In the genomic region with DNA sequence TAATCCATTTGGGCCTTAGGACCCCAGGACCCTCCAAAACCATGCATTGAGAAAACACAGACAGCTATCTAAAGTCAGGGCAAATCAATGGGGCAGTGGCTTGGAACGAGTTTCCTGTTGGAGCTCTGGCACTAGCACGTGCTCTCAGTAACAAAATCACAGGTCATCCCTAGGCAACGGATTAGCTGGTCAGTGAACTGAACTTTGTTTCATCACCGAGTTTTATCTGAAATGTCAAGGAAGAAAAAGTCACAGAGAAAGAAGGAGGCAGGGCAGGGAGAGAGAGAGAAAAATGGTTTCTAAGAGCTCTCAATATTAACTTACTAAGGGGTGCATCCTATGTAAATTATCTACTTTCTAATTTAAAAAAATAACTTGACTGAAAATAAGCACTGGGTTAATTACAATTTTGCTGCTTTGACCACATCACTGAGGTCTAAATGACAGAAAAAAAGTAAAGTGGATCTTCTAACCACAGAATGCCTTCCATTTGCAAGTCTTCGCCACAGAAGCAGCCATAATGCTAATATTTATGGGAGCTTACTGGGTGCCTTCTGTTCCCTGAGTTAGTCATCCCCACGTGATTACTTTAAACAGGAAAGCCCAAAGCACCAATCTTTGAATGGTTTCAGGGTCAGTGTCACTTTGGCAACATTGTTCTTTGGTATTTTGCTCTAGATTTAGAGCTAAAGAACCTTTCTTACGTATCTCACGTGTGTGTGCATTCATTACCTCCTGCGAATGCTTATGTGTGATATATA, we compare ENCODE assay signal across 17 cellular contexts.
DNase-seq lines count a peak whose midpoint lies in the region; ATAC-seq and TF ChIP-seq lines count a peak whose summit lies in the region.
"Had no signal": no experiment of that assay in that cellular context is flagged by ENCODE, and none has a peak within 500 bp of the region (broad histone marks: within the 10 kb centered on the region; RNA-seq: fewer than 3 reads in every experiment).

No MANE protein-coding gene starts in this region.

- DNase-seq in BE2C = peak; percentile 39
- peak; percentile 11 for DNase-seq in choroid plexus epithelial cell (ENCODE audit: low read depth)
- DNase-seq in right lobe of liver = peak; percentile 39 to 78 (median 66)
- DNase-seq in foreskin fibroblast = no peak
- no peak for DNase-seq in D341Med (ENCODE audit: low spot score)
- no peak for DNase-seq in NCI-H128 (lab: John Stamatoyannopoulos, UW; ENCODE audit: unreplicated experiment)
- no peak for DNase-seq in midbrain (lab: John Stamatoyannopoulos, UW)
- DNase-seq: activated CD8-positive, alpha-beta T cell treated with anti-CD3 and anti-CD28 coated beads, Interleukin-2, amount 10 ng/mL, durations not matched to agents 7 days and 5 days; activated T-cell treated with anti-CD3 and anti-CD28 coated beads, Interleukin-2, amount 50 U/mL, for 24 hours; CD4-positive, alpha-beta memory T cell; colonic mucosa; EL; kidney glomerular epithelial cell; NCI-H146; PC-9; testis had no signal

- no peaks in the 10 kb centered on the region for H3K79me2 ChIP-seq in Loucy (ENCODE audit: insufficient read depth, low read length)

- TF ChIP-seq CTCF in BE2C (IDR thresholded peaks at IDR 0.05; ENCODE audit: low read depth, low read length) = no peak
- TF ChIP-seq CTCF in Loucy (conservative IDR thresholded peaks at IDR 0.05; ENCODE audit: low read length) = no peak
- TF ChIP-seq CTCF in choroid plexus epithelial cell (conservative IDR thresholded peaks at IDR 0.05; ENCODE audit: low read depth, low read length) = no peak
- no peak for TF ChIP-seq CTCF in right lobe of liver (IDR thresholded peaks at IDR 0.05)
- no peak for TF ChIP-seq CTCF in foreskin fibroblast (IDR thresholded peaks at IDR 0.05; ENCODE audit: low read depth, low read length)

- H3K4me2 ChIP-seq in Loucy (ENCODE audit: low read depth, low read length, poor library complexity, severe bottlenecking) = peak overlapping the region; percentile 66
- H3K4me2 ChIP-seq: PC-9 had no signal

- H3K27me3 ChIP-seq in BE2C = no peaks in the 10 kb centered on the region
- H3K27me3 ChIP-seq in Loucy (ENCODE audit: insufficient read depth, low read length, poor library complexity, severe bottlenecking) = no peaks in the 10 kb centered on the region
- no peaks in the 10 kb centered on the region for H3K27me3 ChIP-seq in right lobe of liver
- H3K27me3 ChIP-seq: colonic mucosa, testis had no signal

- H3F3A ChIP-seq in Loucy (ENCODE audit: low read depth) = peaks cover 3% of the 10 kb centered on the region; the same call in 1 of the 2 replicates

- TF ChIP-seq POLR2A in right lobe of liver (IDR thresholded peaks at IDR 0.05) = peak; percentile 25

- intact Hi-C loops in right lobe of liver (cut with DNase I) = no loop called here

- H3K4me3 ChIP-seq in BE2C (ENCODE audit: low read depth, low read length) = no peak overlapping the region
- peak overlapping the region; percentile 53 for H3K4me3 ChIP-seq in Loucy (ENCODE audit: low read length, poor library complexity, severe bottlenecking)
- no peak overlapping the region for H3K4me3 ChIP-seq in choroid plexus epithelial cell (ENCODE audit: low read depth, low read length)
- no peak overlapping the region for H3K4me3 ChIP-seq in right lobe of liver
- no peak overlapping the region for H3K4me3 ChIP-seq in foreskin fibroblast (ENCODE audit: low read depth in 1 of 2, low read length in 2 of 2)
- H3K4me3 ChIP-seq: colonic mucosa, PC-9, testis had no signal

- no peaks in the 10 kb centered on the region for H4K20me1 ChIP-seq in Loucy (ENCODE audit: insufficient read depth, low read length, poor library complexity, severe bottlenecking)

- ATAC-seq in right lobe of liver = peak; percentile 70 to 86 (median 72)
- ATAC-seq: activated CD8-positive, alpha-beta T cell treated with anti-CD3 and anti-CD28 coated beads, Interleukin-2, amount 10 ng/mL, durations not matched to agents 7 days and 5 days had no signal

- no peaks in the 10 kb centered on the region for H3K9me3 ChIP-seq in BE2C
- peaks cover 5% of the 10 kb centered on the region; the same call in 1 of the 2 replicates for H3K9me3 ChIP-seq in Loucy (ENCODE audit: insufficient read depth, low read depth, low read length)
- no peaks in the 10 kb centered on the region for H3K9me3 ChIP-seq in right lobe of liver
- H3K9me3 ChIP-seq: colonic mucosa, testis had no signal

- peak overlapping the region; percentile 59 for H2AFZ ChIP-seq in Loucy (ENCODE audit: low read length)
- H2AFZ ChIP-seq: PC-9 had no signal

- H3K9me2 ChIP-seq in Loucy (replicated peaks; ENCODE audit: low read depth, low read length) = no peaks in the 10 kb centered on the region

- H3K36me3 ChIP-seq in BE2C (no peaks in the 10 kb centered on the region), Loucy (ENCODE audit: insufficient read depth, low read length) (no peaks in the 10 kb centered on the region), right lobe of liver (no peaks in the 10 kb centered on the region)
- H3K36me3 ChIP-seq: colonic mucosa had no signal

- H3K27ac ChIP-seq in right lobe of liver = peak overlapping the region; percentile 52 to 92 (median 83)
- H3K27ac ChIP-seq: colonic mucosa, PC-9 had no signal

- H3K4me1 ChIP-seq in BE2C (peaks cover 43% of the 10 kb centered on the region), Loucy (ENCODE audit: insufficient read depth, low read length, poor library complexity, severe bottlenecking) (peaks cover 53% of the 10 kb centered on the region), right lobe of liver (peaks cover 0 to 60% (median 14%) of the 10 kb centered on the region in 4 donors)
- H3K4me1 ChIP-seq: colonic mucosa had no signal

- H3K9ac ChIP-seq in Loucy (ENCODE audit: low read depth, low read length, poor library complexity, severe bottlenecking) = peak overlapping the region; percentile 56

- WGBS in right lobe of liver (ENCODE audit: insufficient coverage, low coverage, low lambda C conversion rate, missing lambda C conversion rate) = 23% methylated on average over 9 of the region's 9 CpGs

Comparison
In these comparisons a context has a peak if more than half of its experiments do, and no peak if none do; other contexts are left out.
1. DNase-seq: peak in BE2C (single experiment), choroid plexus epithelial cell (single experiment) and right lobe of liver (3 of 3); none in foreskin fibroblast (0 of 2), D341Med (single experiment), NCI-H128 (single experiment) and midbrain (single experiment).